In genomic region chr15:90620379-90621134, GRCh38 we compare ENCODE assay signal across 9 cellular contexts.
DNase-seq lines count a peak whose midpoint lies in the region; ATAC-seq lines count a peak whose summit lies in the region.
"Had no signal": no experiment of that assay in that cellular context is flagged by ENCODE, and none has a peak within 500 bp of the region (broad histone marks: within the 10 kb centered on the region; RNA-seq: fewer than 3 reads in every experiment).

No MANE protein-coding gene starts in this region.

- H3K36me3 Mint-ChIP-seq in T-cell: peaks cover 38% of the 10 kb centered on the region

- ATAC-seq in GM18511 (IDR thresholded peaks at IDR 0.05; ENCODE audit: unreplicated experiment) (peak; percentile 82), HG02884 (IDR thresholded peaks at IDR 0.05; ENCODE audit: unreplicated experiment) (peak; percentile 90), T-cell (replicated peaks in 1 of 4) (peak; percentile 74 to 83 (median 78))

- DNase-seq in T-cell: peak in 11 of 34 experiments; percentile 8 to 30 (median 12)
- peak; percentile 68 for DNase-seq in left kidney (ENCODE audit: low read depth, low spot score)
- no peak for DNase-seq in NCI-H748 treated with DMSO at 0.1 percent for 48 hours (lab: John Stamatoyannopoulos, UW)
- no peak for DNase-seq in AG08396 (ENCODE audit: low spot score)
- no peak for DNase-seq in LoVo (ENCODE audit: low spot score)
- no peak for DNase-seq in NCI-H146 (lab: John Stamatoyannopoulos, UW)
- DNase-seq: NCI-H1092 had no signal

- peak overlapping the region; percentile 88 to 89 for H3K27ac Mint-ChIP-seq in T-cell

- no peaks in the 10 kb centered on the region for H3K27me3 Mint-ChIP-seq in T-cell

- CTCF ChIA-PET in T-cell (lab: Charles Lee): no interaction called here

- peaks cover 30 to 41% (median 31%) of the 10 kb centered on the region in 3 donors for H3K4me1 Mint-ChIP-seq in T-cell

- H3K4me3 Mint-ChIP-seq in T-cell: peak overlapping the region; percentile 4 to 50 (median 42)

- POLR2A ChIA-PET in T-cell (lab: Charles Lee): no interaction called here

- H3K9me3 Mint-ChIP-seq in T-cell: no peaks in the 10 kb centered on the region
